Comparison of ENCODE assay signal across 8 cellular contexts in the genomic region with DNA sequence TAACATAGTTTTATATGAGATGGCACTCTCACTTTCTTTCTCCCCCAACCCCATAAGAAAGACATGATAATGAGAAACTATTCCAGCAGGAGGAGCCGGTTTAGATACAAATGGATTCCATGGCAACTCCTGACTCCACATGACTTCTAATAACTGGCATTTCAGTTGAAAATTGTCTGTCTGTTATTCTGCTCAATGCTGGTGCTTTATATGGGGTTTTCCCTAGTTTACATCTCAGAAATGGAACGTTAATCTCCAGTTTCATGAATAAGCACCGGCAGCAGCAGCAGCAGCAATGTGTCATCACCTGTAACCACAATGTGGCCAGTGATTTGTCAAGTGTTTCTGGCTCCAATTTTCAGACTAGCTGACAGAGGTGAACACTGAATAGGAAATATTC. TPM values are rescaled to one million over a fixed set of nuclear protein-coding genes. Genes with fewer than 3 reads are reported as not detected.
DNase-seq lines count a peak whose midpoint lies in the region.

No MANE protein-coding gene starts in this region.

- DNase-seq in DMS53 (lab: John Stamatoyannopoulos, UW), result peak; percentile 36
- no peak for DNase-seq in DMS53 treated with DMSO at 0.1 percent for 48 hours (lab: John Stamatoyannopoulos, UW; ENCODE audit: unreplicated experiment)
- DNase-seq in H7, result peak; percentile 26
- peak; percentile 54 for DNase-seq in LHCN-M2 (ENCODE audit: low read depth)
- DNase-seq in iris pigment epithelial cell (ENCODE audit: low read depth), result peak; percentile 70
- DNase-seq in effector CD4-positive, alpha-beta T cell, result no peak
- DNase-seq in occipital lobe (lab: John Stamatoyannopoulos, UW), result no peak
- no peak for DNase-seq in posterior cingulate gyrus

- H3K4me3 ChIP-seq in H7 (ENCODE audit: insufficient read depth, low read depth, low read length), result no peak overlapping the region

- H3K27me3 ChIP-seq in H7 (ENCODE audit: control insufficient read depth, insufficient read depth, low read length), result peaks cover 44% of the 10 kb centered on the region

- intact Hi-C loops in posterior cingulate gyrus (cut with DNase I), result no loop called here

- H3K36me3 ChIP-seq in H7 (replicated peaks; ENCODE audit: control insufficient read depth, insufficient read depth, low read length), result no peaks in the 10 kb centered on the region

RNA-seq across cellular contexts. Expression of a gene that starts 8.0 kb away (rescaled TPM):
- total RNA-seq in H7 (2014; rRNA removed; shearing (Covaris generic)), result 0.03 TPM in 1 of 2 replicates, not detected in the other
- 2.2 and 4.7 TPM in 2 replicates for total RNA-seq in LHCN-M2 (2014; rRNA removed)
- polyA plus RNA-seq in LHCN-M2 (2012), result 0.97 TPM
- not detected for total RNA-seq in occipital lobe

Comparison
In these comparisons a context has a peak if more than half of its experiments do, and no peak if none do; other contexts are left out.
1. DNase-seq: peak in DMS53 (single experiment), H7 (single experiment), LHCN-M2 (single experiment) and iris pigment epithelial cell (single experiment); none in DMS53 treated with DMSO at 0.1 percent for 48 hours (single experiment), effector CD4-positive, alpha-beta T cell (single experiment), occipital lobe (single experiment) and posterior cingulate gyrus (0 of 10).